11 cellular contexts compared by ENCODE assay signal in the genomic region with DNA sequence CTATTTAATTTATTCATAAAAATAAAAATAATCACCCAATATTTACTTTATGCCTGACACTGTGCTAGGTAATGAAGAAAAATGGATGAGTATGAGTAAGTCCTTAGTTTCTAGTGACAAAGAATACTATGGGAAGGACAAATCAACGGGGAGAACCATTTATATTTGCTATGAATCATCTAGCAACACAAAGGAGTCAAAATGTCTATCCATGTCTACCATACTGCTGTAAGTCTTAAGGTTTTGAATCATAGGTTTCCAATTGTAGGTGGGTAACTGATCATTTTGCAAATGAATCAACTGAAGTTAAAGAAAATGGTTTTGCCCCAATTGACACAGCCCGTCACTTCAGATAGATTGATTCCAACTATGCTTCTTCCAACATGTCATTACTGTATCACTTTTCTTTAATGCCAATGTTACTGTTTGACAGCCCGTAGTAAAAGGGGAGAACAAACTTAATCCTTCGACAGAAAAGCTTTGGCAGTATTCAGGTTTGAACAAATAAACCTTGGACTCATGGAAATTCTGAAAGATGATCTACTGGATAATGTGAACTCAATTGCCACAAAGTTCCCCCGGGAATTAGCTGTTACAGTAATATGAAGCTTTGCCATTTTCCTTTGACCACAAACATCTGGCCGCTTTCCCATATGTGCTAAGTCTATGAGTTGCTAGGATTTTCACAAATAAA. TPM values are rescaled to one million over a fixed set of nuclear protein-coding genes. Genes with fewer than 3 reads are reported as not detected.
DNase-seq lines count a peak whose midpoint lies in the region; ATAC-seq and TF ChIP-seq lines count a peak whose summit lies in the region.
"Had no signal": no experiment of that assay in that cellular context is flagged by ENCODE, and none has a peak within 500 bp of the region (broad histone marks: within the 10 kb centered on the region; RNA-seq: fewer than 3 reads in every experiment).

No MANE protein-coding gene starts in this region.

- peaks cover 7% of the 10 kb centered on the region for H3K4me1 Mint-ChIP-seq in activated CD8-positive, alpha-beta memory T cell treated with anti-CD3 and anti-CD28 coated beads, Interleukin-2, amount 10 ng/mL, durations not matched to agents 7 days and 5 days
- peaks cover 3% of the 10 kb centered on the region for H3K4me1 Mint-ChIP-seq in CD14-positive monocyte

- CTCF ChIA-PET in activated CD8-positive, alpha-beta memory T cell treated with anti-CD3 and anti-CD28 coated beads, Interleukin-2, amount 10 ng/mL, durations not matched to agents 7 days and 5 days (lab: Charles Lee), result no interaction called here

- H3K4me3 Mint-ChIP-seq in activated CD8-positive, alpha-beta memory T cell treated with anti-CD3 and anti-CD28 coated beads, Interleukin-2, amount 10 ng/mL, durations not matched to agents 7 days and 5 days, result no peak overlapping the region
- H3K4me3 Mint-ChIP-seq in CD14-positive monocyte, result no peak overlapping the region
- H3K4me3 Mint-ChIP-seq: GM23338; T-helper 1 cell treated with Interleukin-12 subunit alpha and Interleukin-12 subunit beta and Interleukin-4 antibody, amounts not matched to agents 30 μg/mL and 1 μg/mL, for 36 hours had no signal

- no peak overlapping the region for H3K27ac ChIP-seq in psoas muscle

- no peaks in the 10 kb centered on the region for H3K36me3 Mint-ChIP-seq in activated CD8-positive, alpha-beta memory T cell treated with anti-CD3 and anti-CD28 coated beads, Interleukin-2, amount 10 ng/mL, durations not matched to agents 7 days and 5 days
- H3K36me3 Mint-ChIP-seq in CD14-positive monocyte, result no peaks in the 10 kb centered on the region

- no peaks in the 10 kb centered on the region for H3K36me3 ChIP-seq in psoas muscle (ENCODE audit: insufficient read depth in 1 of 2, low read depth in 1 of 2)

- H3K4me1 ChIP-seq in psoas muscle, result no peaks in the 10 kb centered on the region

- DNase-seq in DMS79 treated with DMSO at 0.1 percent for 48 hours (lab: John Stamatoyannopoulos, UW) (peak; percentile 32), NCI-H2029 treated with DMSO at 0.1 percent for 48 hours (lab: John Stamatoyannopoulos, UW) (peak; percentile 10), astrocyte of the spinal cord (ENCODE audit: low read depth, low spot score) (peak; percentile 98), myocyte (ENCODE audit: low read depth) (peak; percentile 98), CD14-positive monocyte (ENCODE audit: low spot score) (no peak), psoas muscle (no peak)
- DNase-seq in activated CD8-positive, alpha-beta memory T cell treated with anti-CD3 and anti-CD28 coated beads, Interleukin-2, amount 10 ng/mL, durations not matched to agents 7 days and 5 days, result no peak
- DNase-seq: stimulated activated naive CD4-positive, alpha-beta T cell had no signal

- H3K9me3 ChIP-seq in psoas muscle, result no peaks in the 10 kb centered on the region

- WGBS in psoas muscle, 3 donors, result 22 to 31% (median 27%) methylated on average over 6 of the region's 6 CpGs

- TF ChIP-seq CTCF in astrocyte of the spinal cord (IDR thresholded peaks at IDR 0.05; ENCODE audit: low read depth, low read length) (no peak), CD14-positive monocyte (IDR thresholded peaks at IDR 0.05) (no peak), psoas muscle (IDR thresholded peaks at IDR 0.05) (no peak)

- no peaks in the 10 kb centered on the region for H3K9me3 Mint-ChIP-seq in activated CD8-positive, alpha-beta memory T cell treated with anti-CD3 and anti-CD28 coated beads, Interleukin-2, amount 10 ng/mL, durations not matched to agents 7 days and 5 days (ENCODE audit: low read depth)
- H3K9me3 Mint-ChIP-seq in CD14-positive monocyte, result peaks cover 0 to 2% (median 0%) of the 10 kb centered on the region in 7 donors
- H3K9me3 Mint-ChIP-seq: GM23338; T-helper 1 cell treated with Interleukin-12 subunit alpha and Interleukin-12 subunit beta and Interleukin-4 antibody, amounts not matched to agents 30 μg/mL and 1 μg/mL, for 36 hours had no signal

- H3K27me3 Mint-ChIP-seq in activated CD8-positive, alpha-beta memory T cell treated with anti-CD3 and anti-CD28 coated beads, Interleukin-2, amount 10 ng/mL, durations not matched to agents 7 days and 5 days, result no peaks in the 10 kb centered on the region
- no peaks in the 10 kb centered on the region for H3K27me3 Mint-ChIP-seq in CD14-positive monocyte (ENCODE audit: low read depth in 3 of 3)

- intact Hi-C loops in CD14-positive monocyte (cut with micrococcal nuclease) (no loop called here), psoas muscle (cut with DNase I) (no loop called here)

- H3K4me3 ChIP-seq in astrocyte of the spinal cord (ENCODE audit: low read depth, low read length) (no peak overlapping the region), psoas muscle (no peak overlapping the region)
- H3K4me3 ChIP-seq: GM23338 had no signal

- H3K27ac Mint-ChIP-seq in activated CD8-positive, alpha-beta memory T cell treated with anti-CD3 and anti-CD28 coated beads, Interleukin-2, amount 10 ng/mL, durations not matched to agents 7 days and 5 days, result no peak overlapping the region
- H3K27ac Mint-ChIP-seq in CD14-positive monocyte, result no peak overlapping the region
- H3K27ac Mint-ChIP-seq: GM23338; T-helper 1 cell treated with Interleukin-12 subunit alpha and Interleukin-12 subunit beta and Interleukin-4 antibody, amounts not matched to agents 30 μg/mL and 1 μg/mL, for 36 hours had no signal

- ATAC-seq in activated CD8-positive, alpha-beta memory T cell treated with anti-CD3 and anti-CD28 coated beads, Interleukin-2, amount 10 ng/mL, durations not matched to agents 7 days and 5 days, result no peak
- no peak for ATAC-seq in psoas muscle
- no peak for ATAC-seq in HG03469 (IDR thresholded peaks at IDR 0.05; ENCODE audit: unreplicated experiment)
- ATAC-seq: GM23338 had no signal

- H3K27me3 ChIP-seq in psoas muscle (ENCODE audit: insufficient read depth in 3 of 3, low read length in 2 of 3), result no peaks in the 10 kb centered on the region

- in situ Hi-C loops in astrocyte of the spinal cord (cut with HindIII; ENCODE audit: low sequenced_read_pairs), result no loop called here

RNA-seq across cellular contexts. Expression of gene TDO2, which starts 3.2 kb away (rescaled TPM):
- 0.99 and 3.1 TPM in 2 replicates for total RNA-seq in myocyte
- polyA plus RNA-seq in myocyte (2012), result 0.29 TPM
- total RNA-seq in activated CD8-positive, alpha-beta memory T cell treated with anti-CD3 and anti-CD28 coated beads, Interleukin-2, amount 10 ng/mL, durations not matched to agents 7 days and 5 days, result not detected
- not detected for polyA plus RNA-seq in CD14-positive monocyte
- total RNA-seq in psoas muscle, result under 1 TPM in 1 of 4 donors, not detected in 3; 0.21 TPM
- under 1 TPM in 2 of 3 donors, not detected in 1; 0.04 to 0.35 TPM for polyA plus RNA-seq in psoas muscle
- polyA plus RNA-seq: GM23338 had no signal

RNA-seq across cellular contexts. Expression of gene ASIC5, which starts 40.6 kb away (rescaled TPM):
- not detected in 2 replicates for total RNA-seq in myocyte
- polyA plus RNA-seq in myocyte (2012), result not detected
- total RNA-seq in activated CD8-positive, alpha-beta memory T cell treated with anti-CD3 and anti-CD28 coated beads, Interleukin-2, amount 10 ng/mL, durations not matched to agents 7 days and 5 days, result not detected
- polyA plus RNA-seq in CD14-positive monocyte, result not detected
- total RNA-seq in psoas muscle, result not detected
- not detected for polyA plus RNA-seq in psoas muscle
- total RNA-seq: GM23338 had no signal
- polyA plus RNA-seq: GM23338 had no signal

RNA-seq across cellular contexts. Expression of gene CTSO, which starts 47.0 kb away (rescaled TPM):
- total RNA-seq in myocyte (29.4 and 32.9 TPM in 2 replicates), psoas muscle (1 to 10 TPM; 2.9 to 4.2 (median 3.5) TPM)
- 11.3 TPM for polyA plus RNA-seq in myocyte (2012)
- 1 to 10 TPM; 3.0 to 3.4 TPM for total RNA-seq in activated CD8-positive, alpha-beta memory T cell treated with anti-CD3 and anti-CD28 coated beads, Interleukin-2, amount 10 ng/mL, durations not matched to agents 7 days and 5 days
- polyA plus RNA-seq in CD14-positive monocyte (10 to 100 TPM; 44.7 to 49.1 TPM), psoas muscle (1 to 10 TPM; 2.0 to 3.3 (median 2.5) TPM)

Comparison
In these comparisons a context has a peak if more than half of its experiments do, and no peak if none do; other contexts are left out.
1. DNase-seq: peak in DMS79 treated with DMSO at 0.1 percent for 48 hours (single experiment), NCI-H2029 treated with DMSO at 0.1 percent for 48 hours (single experiment), astrocyte of the spinal cord (single experiment) and myocyte (single experiment); none in activated CD8-positive, alpha-beta memory T cell treated with anti-CD3 and anti-CD28 coated beads, Interleukin-2, amount 10 ng/mL, durations not matched to agents 7 days and 5 days (single experiment), CD14-positive monocyte (single experiment) and psoas muscle (0 of 2).